Comparison of ENCODE assay signal across 31 cellular contexts in genomic region chr3:194944526-194944925, GRCh38.
"Had no signal": no experiment of that assay in that cellular context is flagged by ENCODE, and none has a peak within 500 bp of the region (broad histone marks: within the 10 kb centered on the region; RNA-seq: fewer than 3 reads in every experiment).

No MANE protein-coding gene starts in this region.

- ATAC-seq: activated CD4-positive, CD25-positive, alpha-beta regulatory T cell treated with anti-CD3 and anti-CD28 coated beads, Interleukin-2, amount 50 U/mL, for 24 hours; activated CD8-positive, alpha-beta T cell treated with anti-CD3 and anti-CD28 coated beads, Interleukin-2, amount 10 ng/mL, durations not matched to agents 7 days and 5 days; activated T-cell treated with anti-CD3 and anti-CD28 coated beads, Interleukin-2, amount 50 U/mL, for 4 hours; activated T-helper 17 cell treated with anti-CD3 and anti-CD28 coated beads, Interleukin-2, amount 50 U/mL, for 72 hours; gastroesophageal sphincter; T-helper 17 cell had no signal

- H3K4me1 Mint-ChIP-seq: activated T-helper 17 cell treated with anti-CD3 and anti-CD28 coated beads, Interleukin-2, amount 50 U/mL, for 72 hours; brain had no signal

- DNase-seq: activated B cell treated with CpG ODN at 0.5 μM for 24 hours; activated CD4-positive, alpha-beta memory T cell treated with anti-CD3 and anti-CD28 coated beads for 36 hours; activated CD4-positive, alpha-beta T cell treated with anti-CD3 and anti-CD28 coated beads for 48 hours; activated CD4-positive, alpha-beta T cell treated with anti-CD3 and anti-CD28 coated beads, Interleukin-2, amount 50 U/mL, for 1 hour; activated CD8-positive, alpha-beta T cell treated with anti-CD3 and anti-CD28 coated beads, Interleukin-2, amount 10 ng/mL, durations not matched to agents 7 days and 5 days; activated effector memory CD4-positive, alpha-beta T cell treated with Interleukin-2 at 50 U/mL for 16 hours; activated gamma-delta T cell treated with Interleukin-2 at 50 U/mL for 16 hours; activated naive CD4-positive, alpha-beta T cell treated with anti-CD3 and anti-CD28 coated beads, Interleukin-2, amount 50 U/mL, for 16 hours; activated naive CD4-positive, alpha-beta T cell treated with Interleukin-2 at 50 U/mL for 16 hours; activated T-cell treated with anti-CD3 and anti-CD28 coated beads, Interleukin-2, amount 50 U/mL, for 4 hours; amniotic stem cell; aorta; central memory CD4-positive, alpha-beta T cell; cerebellar nuclear complex; colonic mucosa; effector CD8-positive, alpha-beta T cell; esophagus squamous epithelium; foreskin melanocyte; T-helper 1 cell; T-helper 17 cell; T1000; WERI-Rb-1 had no signal

- H3K9me3 ChIP-seq: breast epithelium, colonic mucosa had no signal

- H3K27me3 ChIP-seq: breast epithelium, cardiac muscle cell, colonic mucosa, esophagus squamous epithelium had no signal

- H3K27ac Mint-ChIP-seq: activated CD4-positive, alpha-beta memory T cell treated with anti-CD3 and anti-CD28 coated beads for 36 hours; activated CD8-positive, alpha-beta T cell treated with anti-CD3 and anti-CD28 coated beads, Interleukin-2, amount 10 ng/mL, durations not matched to agents 7 days and 5 days; activated naive CD8-positive, alpha-beta T cell; activated T-helper 17 cell treated with anti-CD3 and anti-CD28 coated beads, Interleukin-2, amount 50 U/mL, for 72 hours; brain; T-helper 17 cell; T-helper 2 cell treated with Interferon-gamma antibody and Interleukin-4, amounts not matched to agents 5 μg/mL and 100 μg/mL, for 36 hours had no signal

- H3K9me3 Mint-ChIP-seq: T-helper 2 cell treated with Interferon-gamma antibody and Interleukin-4, amounts not matched to agents 5 μg/mL and 100 μg/mL, for 36 hours had no signal

- H3K4me3 Mint-ChIP-seq: activated B cell treated with CpG ODN at 0.5 μM for 24 hours; activated CD4-positive, alpha-beta memory T cell treated with anti-CD3 and anti-CD28 coated beads for 36 hours; activated CD8-positive, alpha-beta T cell treated with anti-CD3 and anti-CD28 coated beads, Interleukin-2, amount 10 ng/mL, durations not matched to agents 7 days and 5 days; activated naive CD8-positive, alpha-beta T cell; activated T-cell treated with anti-CD3 and anti-CD28 coated beads, Interleukin-2, amount 50 U/mL, for 4 hours; activated T-helper 17 cell treated with anti-CD3 and anti-CD28 coated beads, Interleukin-2, amount 50 U/mL, for 72 hours; brain; T-helper 17 cell; T-helper 2 cell treated with Interferon-gamma antibody and Interleukin-4, amounts not matched to agents 5 μg/mL and 100 μg/mL, for 36 hours had no signal

- H3K36me3 Mint-ChIP-seq: activated CD4-positive, alpha-beta memory T cell treated with anti-CD3 and anti-CD28 coated beads for 36 hours; brain had no signal

- H3K36me3 ChIP-seq: breast epithelium, cardiac muscle cell, colonic mucosa, esophagus squamous epithelium, gastroesophageal sphincter, WERI-Rb-1 had no signal

- H3K27ac ChIP-seq: breast epithelium, cardiac muscle cell, colonic mucosa, epithelial cell of prostate, esophagus squamous epithelium, gastroesophageal sphincter, WERI-Rb-1 had no signal

- H3K4me3 ChIP-seq: breast epithelium, cardiac muscle cell, colonic mucosa, esophagus squamous epithelium, gastroesophageal sphincter had no signal

- H3K27me3 Mint-ChIP-seq: activated B cell treated with CpG ODN at 0.5 μM for 24 hours had no signal

- H3K4me1 ChIP-seq: breast epithelium, colonic mucosa had no signal
